In genomic region chr5:179658179-179658856, GRCh38 we compare ENCODE assay signal across 8 cellular contexts. TPM values are rescaled to one million over a fixed set of nuclear protein-coding genes. Genes with fewer than 3 reads are reported as not detected.
DNase-seq lines count a peak whose midpoint lies in the region; ATAC-seq and TF ChIP-seq lines count a peak whose summit lies in the region.
"Not testable (repeated sequence)": the region's sequence is repeated elsewhere in the genome, so short reads cannot be mapped to it uniquely, and the experiment has no call there.

No MANE protein-coding gene starts in this region.

- not testable (repeated sequence) for H3K27me3 Mint-ChIP-seq in activated CD8-positive, alpha-beta T cell treated with anti-CD3 and anti-CD28 coated beads for 36 hours; endodermal cell (ENCODE audit: insufficient read depth)

- H3K27me3 ChIP-seq in endodermal cell (ENCODE audit: control insufficient read depth, insufficient read depth, low read length, poor library complexity, severe bottlenecking); liver (ENCODE audit: control insufficient read depth in 4 of 4, insufficient read depth in 4 of 4, low read length in 3 of 4); skeletal muscle tissue (ENCODE audit: control insufficient read depth in 3 of 3, insufficient read depth in 3 of 3, low read length in 3 of 3): not testable (repeated sequence)

- POLR2A ChIA-PET in activated CD8-positive, alpha-beta T cell treated with anti-CD3 and anti-CD28 coated beads for 36 hours (lab: Charles Lee), result not testable (repeated sequence)

- not testable (repeated sequence) for H3K9ac ChIP-seq in endodermal cell (ENCODE audit: extremely low read depth, low read length, poor library complexity, severe bottlenecking)
- peak overlapping the region in 1 of 2 donors; percentile 27 for H3K9ac ChIP-seq in liver (ENCODE audit: low read depth in 1 of 2, low read length in 2 of 2)
- H3K9ac ChIP-seq in skeletal muscle tissue (ENCODE audit: low read depth in 1 of 3, low read length in 3 of 3), result peak overlapping the region; percentile 71 to 74 (median 71)

- DNase-seq in NCI-H345 (lab: John Stamatoyannopoulos, UW), result peak; percentile 35
- DNase-seq in activated CD8-positive, alpha-beta T cell treated with anti-CD3 and anti-CD28 coated beads for 36 hours, result not testable (repeated sequence)
- peak; percentile 62 for DNase-seq in endodermal cell

- peak overlapping the region; percentile 63 for H3K4me3 Mint-ChIP-seq in activated CD8-positive, alpha-beta T cell treated with anti-CD3 and anti-CD28 coated beads for 36 hours
- peak overlapping the region; percentile 52 for H3K4me3 Mint-ChIP-seq in endodermal cell

- not testable (repeated sequence) for H3K36me3 Mint-ChIP-seq in activated CD8-positive, alpha-beta T cell treated with anti-CD3 and anti-CD28 coated beads for 36 hours (ENCODE audit: low read depth); endodermal cell (ENCODE audit: low read depth)

- H3K27ac Mint-ChIP-seq in activated CD8-positive, alpha-beta T cell treated with anti-CD3 and anti-CD28 coated beads for 36 hours, result not testable (repeated sequence)
- peak overlapping the region; percentile 70 for H3K27ac Mint-ChIP-seq in endodermal cell

- H3K9me3 Mint-ChIP-seq in activated CD8-positive, alpha-beta T cell treated with anti-CD3 and anti-CD28 coated beads for 36 hours; endodermal cell: not testable (repeated sequence)

- peak; percentile 48 for ATAC-seq in GM19372 (IDR thresholded peaks at IDR 0.05; ENCODE audit: low read depth, unreplicated experiment)
- ATAC-seq in HG03039 (IDR thresholded peaks at IDR 0.05; ENCODE audit: unreplicated experiment), result peak; percentile 51
- ATAC-seq in activated CD8-positive, alpha-beta T cell treated with anti-CD3 and anti-CD28 coated beads for 36 hours, result peak; percentile 76

- not testable (repeated sequence) for TF ChIP-seq CTCF in C4-2B (conservative IDR thresholded peaks at IDR 0.05); activated CD8-positive, alpha-beta T cell treated with anti-CD3 and anti-CD28 coated beads for 36 hours (IDR thresholded peaks at IDR 0.05); endodermal cell (conservative IDR thresholded peaks at IDR 0.05); liver (IDR thresholded peaks at IDR 0.05; ENCODE audit: low read depth, low read length, missing input control)

- TF ChIP-seq RAD21 in liver (IDR thresholded peaks at IDR 0.05), result not testable (repeated sequence)

- peak overlapping the region; percentile 71 for H3K27ac ChIP-seq in C4-2B
- H3K27ac ChIP-seq in endodermal cell (ENCODE audit: low read depth, low read length); liver (ENCODE audit: low read depth in 1 of 2, low read length in 2 of 2); skeletal muscle tissue (ENCODE audit: low read depth, low read length): not testable (repeated sequence)

- WGBS in endodermal cell (ENCODE audit: insufficient coverage in 1 of 2, insufficient read length in 1 of 2), 2 experiments, result 31 to 38% methylated on average over 9 to 10 of the region's 29 CpGs
- WGBS in liver, result 12% methylated on average over 10 of the region's 29 CpGs

- not testable (repeated sequence) for H3K9me3 ChIP-seq in endodermal cell (ENCODE audit: control insufficient read depth, low read length); liver (ENCODE audit: control insufficient read depth in 4 of 4, low read length in 3 of 4); skeletal muscle tissue (ENCODE audit: control insufficient read depth in 3 of 3, low read length in 3 of 3)

- not testable (repeated sequence) for H3K36me3 ChIP-seq in endodermal cell (ENCODE audit: control insufficient read depth, insufficient read depth, low read length); liver (ENCODE audit: control insufficient read depth in 4 of 4, insufficient read depth in 3 of 4, low read depth in 1 of 4, low read length in 3 of 4); skeletal muscle tissue (ENCODE audit: control insufficient read depth in 3 of 3, insufficient read depth in 3 of 3, low read length in 3 of 3)

- CTCF ChIA-PET in activated CD8-positive, alpha-beta T cell treated with anti-CD3 and anti-CD28 coated beads for 36 hours (lab: Charles Lee), result interaction anchor here (0.6 kb wide), 1 partner anchor 677 kb away, joined by 3 read pairs; no protein-coding TSS in a partner anchor

- intact Hi-C loops in activated CD8-positive, alpha-beta T cell treated with anti-CD3 and anti-CD28 coated beads for 36 hours (cut with micrococcal nuclease), result not testable (repeated sequence)

- H3K4me3 ChIP-seq in endodermal cell (ENCODE audit: low read length) (peak overlapping the region; percentile 68), liver (ENCODE audit: low read depth in 1 of 3, low read length in 3 of 3) (peak overlapping the region; percentile 41 to 53 (median 45)), skeletal muscle tissue (ENCODE audit: low read length in 3 of 3) (peak overlapping the region; percentile 58 to 79 (median 76))

- not testable (repeated sequence) for H3K4me1 Mint-ChIP-seq in activated CD8-positive, alpha-beta T cell treated with anti-CD3 and anti-CD28 coated beads for 36 hours (ENCODE audit: low read depth); endodermal cell

- not testable (repeated sequence) for H3K4me1 ChIP-seq in endodermal cell (ENCODE audit: control insufficient read depth, insufficient read depth, low read length); liver (ENCODE audit: control insufficient read depth in 4 of 4, insufficient read depth in 4 of 4, low read length in 3 of 4); skeletal muscle tissue (ENCODE audit: control insufficient read depth in 3 of 3, insufficient read depth in 3 of 3, low read length in 3 of 3)

RNA-seq across cellular contexts. Expression of gene CBY3, which starts 22.5 kb away (rescaled TPM):
- total RNA-seq in activated CD8-positive, alpha-beta T cell treated with anti-CD3 and anti-CD28 coated beads for 36 hours, result 1 to 10 TPM in 1 of 2 experiments, under 1 TPM in 1; 0.47 to 1.2 TPM
- total RNA-seq in endodermal cell, result not detected
- not detected for polyA plus RNA-seq in endodermal cell (2013, experiment 1 of 2)
- not detected for polyA plus RNA-seq in endodermal cell (2013, experiment 2 of 2)
- total RNA-seq in liver, result not detected
- not detected for polyA plus RNA-seq in liver
- total RNA-seq in skeletal muscle tissue, result not detected

RNA-seq across cellular contexts. Expression of gene HNRNPH1, which starts 34.8 kb away (rescaled TPM):
- total RNA-seq in activated CD8-positive, alpha-beta T cell treated with anti-CD3 and anti-CD28 coated beads for 36 hours, result 100 to 1,000 TPM; 706 to 709 TPM
- 100 to 1,000 TPM; 801 to 885 TPM for total RNA-seq in endodermal cell
- 714 TPM for polyA plus RNA-seq in endodermal cell (2013, experiment 1 of 2)
- polyA plus RNA-seq in endodermal cell (2013, experiment 2 of 2), result 560 TPM
- total RNA-seq in liver, result 100 to 1,000 TPM; 505 to 583 TPM
- polyA plus RNA-seq in liver, result 100 to 1,000 TPM; 102 to 191 TPM
- 430 TPM for total RNA-seq in skeletal muscle tissue

RNA-seq across cellular contexts. Expression of gene CANX, which starts 40.4 kb away (rescaled TPM):
- 100 to 1,000 TPM; 431 to 444 TPM for total RNA-seq in activated CD8-positive, alpha-beta T cell treated with anti-CD3 and anti-CD28 coated beads for 36 hours
- total RNA-seq in endodermal cell, result 100 to 1,000 TPM; 389 to 615 TPM
- polyA plus RNA-seq in endodermal cell (2013, experiment 1 of 2), result 314 TPM
- 288 TPM for polyA plus RNA-seq in endodermal cell (2013, experiment 2 of 2)
- total RNA-seq in liver, result 100 to 1,000 TPM; 362 to 628 TPM
- 100 to 1,000 TPM; 129 to 266 TPM for polyA plus RNA-seq in liver
- 259 TPM for total RNA-seq in skeletal muscle tissue
